2 cellular contexts compared by ENCODE assay signal in the genomic region with DNA sequence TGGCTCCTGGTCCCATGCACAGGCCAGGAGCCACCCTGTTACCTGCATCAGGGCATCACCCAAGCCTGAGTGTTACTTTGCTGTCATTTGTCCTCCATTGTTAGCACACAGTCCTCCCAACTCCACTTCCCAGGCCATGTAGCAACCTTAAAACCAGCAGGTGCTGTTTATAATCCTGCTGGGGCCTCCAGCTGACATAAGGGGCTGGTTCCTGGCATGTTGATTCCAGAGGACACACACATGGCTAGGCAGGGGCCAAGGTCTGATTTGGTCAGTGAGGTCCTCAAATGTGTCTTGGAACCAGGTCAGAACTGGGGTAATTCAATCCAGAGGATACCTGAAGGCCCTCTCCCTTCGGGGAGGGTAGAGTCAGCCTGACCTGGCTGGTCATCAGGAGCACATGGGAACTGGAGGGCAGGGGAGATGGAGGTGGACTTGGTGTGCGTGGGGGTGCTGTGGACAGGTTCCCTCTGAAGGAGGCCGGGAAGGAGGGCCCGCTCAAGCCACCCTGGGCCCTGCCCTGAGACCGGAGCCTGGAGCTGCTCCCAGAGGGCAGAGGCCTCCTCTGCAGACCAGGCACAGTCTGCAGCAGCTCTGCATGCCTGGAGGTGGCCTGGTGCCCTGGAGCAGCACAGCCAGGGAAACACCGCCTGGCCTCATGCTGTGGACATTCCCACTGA.
TF ChIP-seq lines count a peak whose summit lies in the region.

No MANE protein-coding gene starts in this region.

TF ChIP-seq in A549, 52 proteins besides CTCF, POLR2A, EP300 and RAD21:
- TF ChIP-seq ZSCAN20 (CRISPR knock-in tag; IDR thresholded peaks at IDR 0.05) (no peak), TFCP2L1 (CRISPR knock-in tag; IDR thresholded peaks at IDR 0.05) (no peak), RCOR1 (IDR thresholded peaks at IDR 0.05; ENCODE audit: low read depth, low read length) (no peak), BHLHE40 (IDR thresholded peaks at IDR 0.05; ENCODE audit: low read depth, low read length) (no peak), KDM1A (IDR thresholded peaks at IDR 0.05; ENCODE audit: low read depth) (no peak), MAFK (IDR thresholded peaks at IDR 0.05; ENCODE audit: partially characterized antibody) (no peak), CHD2 (IDR thresholded peaks at IDR 0.05; ENCODE audit: low read length, partially characterized antibody) (no peak), RFX5 (IDR thresholded peaks at IDR 0.05) (no peak), CBX2 (IDR thresholded peaks at IDR 0.05; ENCODE audit: borderline replicate concordance, low read depth) (no peak), PHF8 (IDR thresholded peaks at IDR 0.05; ENCODE audit: borderline replicate concordance, low read depth) (no peak), ESRRA (IDR thresholded peaks at IDR 0.05; ENCODE audit: borderline replicate concordance, low read length) (no peak), HDAC2 (IDR thresholded peaks at IDR 0.05) (no peak), RARB (CRISPR knock-in tag; IDR thresholded peaks at IDR 0.05) (no peak), EHF (CRISPR knock-in tag; IDR thresholded peaks at IDR 0.05) (no peak)
- TF ChIP-seq, protein P1, sequence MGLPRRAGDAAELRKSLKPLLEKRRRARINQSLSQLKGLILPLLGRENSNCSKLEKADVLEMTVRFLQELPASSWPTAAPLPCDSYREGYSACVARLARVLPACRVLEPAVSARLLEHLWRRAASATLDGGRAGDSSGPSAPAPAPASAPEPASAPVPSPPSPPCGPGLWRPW (IDR thresholded peaks at IDR 0.05): no peak
- TF ChIP-seq, protein P2, sequence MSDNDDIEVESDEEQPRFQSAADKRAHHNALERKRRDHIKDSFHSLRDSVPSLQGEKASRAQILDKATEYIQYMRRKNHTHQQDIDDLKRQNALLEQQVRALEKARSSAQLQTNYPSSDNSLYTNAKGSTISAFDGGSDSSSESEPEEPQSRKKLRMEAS (IDR thresholded peaks at IDR 0.05): no peak
- TF ChIP-seq, protein P3, sequence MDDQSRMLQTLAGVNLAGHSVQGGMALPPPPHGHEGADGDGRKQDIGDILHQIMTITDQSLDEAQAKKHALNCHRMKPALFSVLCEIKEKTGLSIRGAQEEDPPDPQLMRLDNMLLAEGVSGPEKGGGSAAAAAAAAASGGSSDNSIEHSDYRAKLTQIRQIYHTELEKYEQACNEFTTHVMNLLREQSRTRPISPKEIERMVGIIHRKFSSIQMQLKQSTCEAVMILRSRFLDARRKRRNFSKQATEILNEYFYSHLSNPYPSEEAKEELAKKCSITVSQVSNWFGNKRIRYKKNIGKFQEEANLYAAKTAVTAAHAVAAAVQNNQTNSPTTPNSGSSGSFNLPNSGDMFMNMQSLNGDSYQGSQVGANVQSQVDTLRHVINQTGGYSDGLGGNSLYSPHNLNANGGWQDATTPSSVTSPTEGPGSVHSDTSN (IDR thresholded peaks at IDR 0.05): no peak
- TF ChIP-seq, protein P4, sequence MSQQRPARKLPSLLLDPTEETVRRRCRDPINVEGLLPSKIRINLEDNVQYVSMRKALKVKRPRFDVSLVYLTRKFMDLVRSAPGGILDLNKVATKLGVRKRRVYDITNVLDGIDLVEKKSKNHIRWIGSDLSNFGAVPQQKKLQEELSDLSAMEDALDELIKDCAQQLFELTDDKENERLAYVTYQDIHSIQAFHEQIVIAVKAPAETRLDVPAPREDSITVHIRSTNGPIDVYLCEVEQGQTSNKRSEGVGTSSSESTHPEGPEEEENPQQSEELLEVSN (IDR thresholded peaks at IDR 0.05; ENCODE audit: borderline replicate concordance, low read depth): no peak

TF ChIP-seq in HCT116, 20 proteins besides CTCF, POLR2A, EP300 and RAD21:
- TF ChIP-seq EZH2phosphoT487 (IDR thresholded peaks at IDR 0.05; ENCODE audit: borderline replicate concordance): no peak
- TF ChIP-seq POLR2AphosphoS5 (IDR thresholded peaks at IDR 0.05; ENCODE audit: low read depth, low read length): no peak
- TF ChIP-seq, protein P5, sequence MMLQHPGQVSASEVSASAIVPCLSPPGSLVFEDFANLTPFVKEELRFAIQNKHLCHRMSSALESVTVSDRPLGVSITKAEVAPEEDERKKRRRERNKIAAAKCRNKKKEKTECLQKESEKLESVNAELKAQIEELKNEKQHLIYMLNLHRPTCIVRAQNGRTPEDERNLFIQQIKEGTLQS (IDR thresholded peaks at IDR 0.05): no peak
- no peak for TF ChIP-seq EGR1 (IDR thresholded peaks at IDR 0.05; ENCODE audit: low read depth)
